Comparison of ENCODE assay signal across 7 cellular contexts in the genomic region with DNA sequence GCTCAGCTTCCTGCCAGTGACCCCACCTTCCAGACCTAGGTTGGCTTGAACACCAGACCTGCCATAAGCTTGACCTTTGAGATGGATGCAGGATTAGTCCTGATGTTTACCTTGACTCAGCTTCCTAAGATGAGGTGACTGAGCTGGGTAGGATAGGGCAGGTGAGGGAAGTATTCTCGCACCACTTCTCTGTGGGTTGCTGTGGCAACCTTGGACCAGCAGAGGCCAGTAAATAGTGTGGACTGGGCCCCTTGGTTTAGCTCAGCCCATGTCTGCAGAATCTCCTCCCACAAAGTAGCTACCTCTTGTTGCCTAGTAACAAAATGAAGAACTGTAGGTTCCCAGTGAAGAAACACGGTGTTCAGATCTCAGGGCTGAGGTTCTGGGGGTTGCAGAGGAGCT. TPM values are rescaled to one million over a fixed set of nuclear protein-coding genes. Genes with fewer than 3 reads are reported as not detected.
A peak's percentile ranks its signal among the peaks of the same experiment; 100 is the strongest.
DNase-seq lines count a peak whose midpoint lies in the region; ATAC-seq and TF ChIP-seq lines count a peak whose summit lies in the region.

No MANE protein-coding gene starts in this region.

- H3K9me3 Mint-ChIP-seq in central memory CD8-positive, alpha-beta T cell: no peaks in the 10 kb centered on the region
- peaks cover 0 to 1% (median 0%) of the 10 kb centered on the region in 11 donors for H3K9me3 Mint-ChIP-seq in naive thymus-derived CD4-positive, alpha-beta T cell

- H3K27ac Mint-ChIP-seq in central memory CD8-positive, alpha-beta T cell (ENCODE audit: low read depth): peak overlapping the region; percentile 82
- peak overlapping the region; percentile 22 to 99 (median 87) for H3K27ac Mint-ChIP-seq in naive thymus-derived CD4-positive, alpha-beta T cell

- no peak for ATAC-seq in central memory CD8-positive, alpha-beta T cell (replicated peaks; ENCODE audit: extremely low read depth, poor library complexity, severe bottlenecking)
- peak; percentile 48 for ATAC-seq in naive thymus-derived CD4-positive, alpha-beta T cell
- ATAC-seq in GM18519 (IDR thresholded peaks at IDR 0.05; ENCODE audit: low FRiP score, unreplicated experiment) (no peak), GM18858 (IDR thresholded peaks at IDR 0.05; ENCODE audit: unreplicated experiment) (no peak)

- no peaks in the 10 kb centered on the region for H3K27me3 Mint-ChIP-seq in central memory CD8-positive, alpha-beta T cell
- no peaks in the 10 kb centered on the region for H3K27me3 Mint-ChIP-seq in naive thymus-derived CD4-positive, alpha-beta T cell

- peaks cover 4% of the 10 kb centered on the region for H3K36me3 Mint-ChIP-seq in central memory CD8-positive, alpha-beta T cell (ENCODE audit: insufficient read depth)
- peaks cover 0 to 4% (median 0%) of the 10 kb centered on the region in 5 donors for H3K36me3 Mint-ChIP-seq in naive thymus-derived CD4-positive, alpha-beta T cell

- POLR2A ChIA-PET in GM10248 (lab: Yijun Ruan, JAX): interaction anchor here (0.5 to 1.4 kb wide), 2 partner anchors 10 to 269 kb away, joined by 4 to 5 read pairs; no protein-coding TSS in a partner anchor
- POLR2A ChIA-PET in naive thymus-derived CD4-positive, alpha-beta T cell (lab: Charles Lee): interaction anchor here (0.6 to 5.4 kb wide), 9 partner anchors 9 to 352 kb away, joined by 3 to 42 read pairs (median 4); a partner anchor contains a TSS

- no peaks in the 10 kb centered on the region for H3K36me3 ChIP-seq in naive thymus-derived CD4-positive, alpha-beta T cell (ENCODE audit: control insufficient read depth in 2 of 3, insufficient read depth in 3 of 3, low read length in 3 of 3)

- TF ChIP-seq CTCF in GM10248 (IDR thresholded peaks at IDR 0.05; ENCODE audit: control extremely low read depth, extremely low read depth, low read depth, missing control alignments): peak; percentile 56

- peak overlapping the region; percentile 32 for H3K27ac ChIP-seq in naive thymus-derived CD4-positive, alpha-beta T cell (ENCODE audit: low read depth, low read length)

- DNase-seq in GM10248 (ENCODE audit: extremely low spot score) (peak; percentile 68), MV-4-11 (lab: John Stamatoyannopoulos, UW) (peak; percentile 89), NCI-H1436 treated with DMSO at 0.1 percent for 48 hours (lab: John Stamatoyannopoulos, UW) (no peak)
- DNase-seq in central memory CD8-positive, alpha-beta T cell (ENCODE audit: low spot score in 2 of 2): no peak
- DNase-seq in naive thymus-derived CD4-positive, alpha-beta T cell: no peak

- H3K27me3 ChIP-seq in naive thymus-derived CD4-positive, alpha-beta T cell (ENCODE audit: control insufficient read depth in 2 of 2, insufficient read depth in 2 of 2, low read length in 2 of 2): no peaks in the 10 kb centered on the region

- CTCF ChIA-PET in GM10248 (lab: Yijun Ruan, JAX): interaction anchor here (0.8 to 6.7 kb wide), 39 partner anchors 10 to 790 kb away, joined by 3 to 146 read pairs (median 5); a partner anchor contains a TSS
- CTCF ChIA-PET in naive thymus-derived CD4-positive, alpha-beta T cell (lab: Charles Lee): interaction anchor here (0.7 to 1.5 kb wide), 5 partner anchors 21 to 252 kb away, joined by 3 to 6 read pairs (median 3); no protein-coding TSS in a partner anchor

- intact Hi-C loops in naive thymus-derived CD4-positive, alpha-beta T cell (cut with micrococcal nuclease): no loop called here

- no peaks in the 10 kb centered on the region for H3K9me3 ChIP-seq in naive thymus-derived CD4-positive, alpha-beta T cell (ENCODE audit: control insufficient read depth in 2 of 3, low read length in 3 of 3)

- no peak overlapping the region for H3K4me3 ChIP-seq in naive thymus-derived CD4-positive, alpha-beta T cell (ENCODE audit: low read length)

- peaks cover 56 to 68% of the 10 kb centered on the region in 2 donors for H3K4me1 ChIP-seq in naive thymus-derived CD4-positive, alpha-beta T cell (ENCODE audit: control insufficient read depth in 2 of 2, insufficient read depth in 2 of 2, low read length in 2 of 2)

- H3K4me1 Mint-ChIP-seq in central memory CD8-positive, alpha-beta T cell: peaks cover 58% of the 10 kb centered on the region
- peaks cover 58 to 76% (median 71%) of the 10 kb centered on the region in 7 donors for H3K4me1 Mint-ChIP-seq in naive thymus-derived CD4-positive, alpha-beta T cell

- H3K4me3 Mint-ChIP-seq in central memory CD8-positive, alpha-beta T cell: no peak overlapping the region
- peak overlapping the region in 5 of 10 donors; percentile 7 to 78 (median 47) for H3K4me3 Mint-ChIP-seq in naive thymus-derived CD4-positive, alpha-beta T cell

RNA-seq across cellular contexts. Expression of a gene that starts 8.4 kb away (rescaled TPM):
- total RNA-seq in naive thymus-derived CD4-positive, alpha-beta T cell: 100 to 1,000 TPM in 2 of 5 experiments, 10 to 100 TPM in 3; 53.8 to 205 (median 97.6) TPM
- polyA plus RNA-seq in naive thymus-derived CD4-positive, alpha-beta T cell: 100 to 1,000 TPM; 109 to 131 TPM

Comparison
In these comparisons a context has a peak if more than half of its experiments do, and no peak if none do; other contexts are left out.
1. DNase-seq: peak in GM10248 (single experiment) and MV-4-11 (single experiment); none in central memory CD8-positive, alpha-beta T cell (0 of 2), naive thymus-derived CD4-positive, alpha-beta T cell (0 of 9) and NCI-H1436 treated with DMSO at 0.1 percent for 48 hours (single experiment).